In the genomic region with DNA sequence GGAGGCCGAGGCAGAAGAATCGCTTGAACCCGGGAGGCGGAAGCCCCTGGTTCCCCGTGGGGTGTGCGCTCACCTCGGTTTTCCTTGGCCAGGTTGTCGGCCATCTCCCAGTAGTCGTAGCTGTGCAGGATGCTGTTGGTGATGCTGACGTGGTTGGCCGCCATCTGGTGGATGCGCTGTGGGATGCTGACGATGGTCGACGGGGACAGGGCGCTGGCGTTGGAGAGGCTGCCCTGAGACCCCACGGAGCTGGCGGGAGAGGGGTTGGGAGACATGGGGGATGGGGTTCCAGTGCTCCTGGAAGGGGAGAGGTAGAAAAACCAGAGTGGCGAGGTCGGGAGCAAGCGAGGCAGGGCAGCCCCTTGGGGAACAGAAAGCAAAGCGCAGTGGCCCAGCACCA, we compare ENCODE assay signal across 16 cellular contexts.
A peak's percentile ranks its signal among the peaks of the same experiment; 100 is the strongest.
DNase-seq lines count a peak whose midpoint lies in the region; ATAC-seq, FAIRE-seq and TF ChIP-seq lines count a peak whose summit lies in the region.
"Had no signal": no experiment of that assay in that cellular context is flagged by ENCODE, and none has a peak within 500 bp of the region (broad histone marks: within the 10 kb centered on the region; RNA-seq: fewer than 3 reads in every experiment).

No MANE protein-coding gene starts in this region.

- no peaks in the 10 kb centered on the region for H3K9me1 ChIP-seq in keratinocyte (ENCODE audit: control insufficient read depth, extremely low read depth, insufficient read depth, low read length)

- H3K9ac ChIP-seq in BLaER1 treated with 17β-estradiol and CSF1 and Interleukin-3, amounts not matched to agents 10 nM and 100 nM, result peak overlapping the region in 4 of 11 experiments; percentile 18 to 55 (median 24); a peak in 3 of 22 replicates
- no peak overlapping the region for H3K9ac ChIP-seq in keratinocyte (ENCODE audit: control insufficient read depth, extremely low read depth, insufficient read depth, low read length)

- H2AFZ ChIP-seq in keratinocyte (ENCODE audit: control insufficient read depth, low read length), result peak overlapping the region; percentile 75
- H2AFZ ChIP-seq: PC-9 had no signal

- ATAC-seq in left colon, result no peak
- no peak for ATAC-seq in HG02798 (IDR thresholded peaks at IDR 0.05; ENCODE audit: poor library complexity, unreplicated experiment)
- no peak for ATAC-seq in HG03108 (IDR thresholded peaks at IDR 0.05; ENCODE audit: unreplicated experiment)
- no peak for ATAC-seq in GM19328 (IDR thresholded peaks at IDR 0.05; ENCODE audit: unreplicated experiment)
- ATAC-seq: activated CD8-positive, alpha-beta memory T cell treated with anti-CD3 and anti-CD28 coated beads, Interleukin-2, amount 10 ng/mL, durations not matched to agents 7 days and 5 days; mucosa of descending colon had no signal

- H3K36me3 ChIP-seq in BLaER1 treated with 17β-estradiol and CSF1 and Interleukin-3, amounts not matched to agents 10 nM and 100 nM, result peaks cover 0 to 71% (median 50%) of the 10 kb centered on the region in 11 experiments; a peak in 19 of 22 replicates
- no peaks in the 10 kb centered on the region for H3K36me3 ChIP-seq in brain microvascular endothelial cell (replicated peaks)
- no peaks in the 10 kb centered on the region for H3K36me3 ChIP-seq in keratinocyte (ENCODE audit: control insufficient read depth in 2 of 2, extremely low read depth in 1 of 2, insufficient read depth in 2 of 2, low read length in 2 of 2)
- H3K36me3 ChIP-seq: pancreas had no signal

- in situ Hi-C loops in brain microvascular endothelial cell (cut with HindIII; ENCODE audit: low pct_ligation_motif_present, low sequenced_read_pairs), result no loop called here

- FAIRE-seq in keratinocyte (lab: Jason Lieb, UNC), result no peak
- FAIRE-seq: kidney, pancreas had no signal

- H4K20me1 ChIP-seq in BLaER1 treated with 17β-estradiol and CSF1 and Interleukin-3, amounts not matched to agents 10 nM and 100 nM, result no peaks in the 10 kb centered on the region
- H4K20me1 ChIP-seq in keratinocyte (ENCODE audit: control insufficient read depth, extremely low read depth, insufficient read depth, low read length), result no peaks in the 10 kb centered on the region

- H3K4me1 ChIP-seq in BLaER1 treated with 17β-estradiol and CSF1 and Interleukin-3, amounts not matched to agents 10 nM and 100 nM, result peaks cover 0 to 25% (median 23%) of the 10 kb centered on the region in 10 experiments; a peak in 18 of 20 replicates
- H3K4me1 ChIP-seq in keratinocyte (ENCODE audit: control insufficient read depth, extremely low read depth, insufficient read depth, low read length), result no peaks in the 10 kb centered on the region
- H3K4me1 ChIP-seq: pancreas had no signal

- peaks cover 0 to 15% (median 0%) of the 10 kb centered on the region in 11 experiments; a peak in 6 of 22 replicates for H3K9me3 ChIP-seq in BLaER1 treated with 17β-estradiol and CSF1 and Interleukin-3, amounts not matched to agents 10 nM and 100 nM (replicated peaks in 1 of 11)
- no peaks in the 10 kb centered on the region for H3K9me3 ChIP-seq in keratinocyte (ENCODE audit: control insufficient read depth, low read depth, low read length)
- H3K9me3 ChIP-seq: mucosa of descending colon, pancreas had no signal

- DNase-seq in NCI-H2107 (lab: John Stamatoyannopoulos, UW) (peak; percentile 11), brain microvascular endothelial cell (no peak), keratinocyte (ENCODE audit: low read depth, low spot score) (no peak), left colon (no peak)
- DNase-seq: activated B cell treated with CpG ODN at 0.5 μM for 24 hours; activated CD8-positive, alpha-beta memory T cell treated with anti-CD3 and anti-CD28 coated beads, Interleukin-2, amount 10 ng/mL, durations not matched to agents 7 days and 5 days; DMS 273 treated with DMSO at 0.1 percent for 48 hours; effector CD8-positive, alpha-beta T cell; kidney; mucosa of descending colon; pancreas; PC-9 had no signal

- H3K27me3 ChIP-seq in BLaER1 treated with 17β-estradiol and CSF1 and Interleukin-3, amounts not matched to agents 10 nM and 100 nM, result no peaks in the 10 kb centered on the region
- H3K27me3 ChIP-seq in brain microvascular endothelial cell (replicated peaks) (no peaks in the 10 kb centered on the region), keratinocyte (ENCODE audit: control insufficient read depth, extremely low read depth, insufficient read depth, low read length) (peaks cover 10% of the 10 kb centered on the region)

- intact Hi-C loops in left colon (cut with DNase I, micrococcal nuclease), result no loop called here

- peak overlapping the region in 7 of 11 experiments; percentile 40 to 72 (median 60); a peak in 9 of 22 replicates for H3K4me2 ChIP-seq in BLaER1 treated with 17β-estradiol and CSF1 and Interleukin-3, amounts not matched to agents 10 nM and 100 nM
- peak overlapping the region; percentile 60 for H3K4me2 ChIP-seq in keratinocyte (ENCODE audit: control insufficient read depth, extremely low read depth, insufficient read depth, low read depth, low read length)
- H3K4me2 ChIP-seq: PC-9 had no signal

- H3K79me2 ChIP-seq in keratinocyte (ENCODE audit: control insufficient read depth, insufficient read depth, low read length), result no peaks in the 10 kb centered on the region

- TF ChIP-seq CTCF in brain microvascular endothelial cell (IDR thresholded peaks at IDR 0.05; ENCODE audit: low read depth, low read length, missing control alignments), result peak; percentile 46
- peak; percentile 34 to 92 (median 48) for TF ChIP-seq CTCF in keratinocyte (optimal IDR thresholded peaks at IDR 0.05 in 1 of 3, IDR thresholded peaks at IDR 0.05 in 1 of 3, conservative IDR thresholded peaks at IDR 0.05 in 1 of 3; ENCODE audit: extremely low read depth in 1 of 3, insufficient read depth in 2 of 3, low read length in 3 of 3)

- dilution Hi-C loops in keratinocyte (cut with MboI; ENCODE audit: extremely low pct_ligation_motif_present, low sequenced_read_pairs), result no loop called here

- no peak overlapping the region for H3K4me3 ChIP-seq in BLaER1 treated with 17β-estradiol and CSF1 and Interleukin-3, amounts not matched to agents 10 nM and 100 nM
- no peak overlapping the region for H3K4me3 ChIP-seq in brain microvascular endothelial cell (ENCODE audit: low read depth, low read length)
- no peak overlapping the region for H3K4me3 ChIP-seq in keratinocyte (ENCODE audit: control insufficient read depth in 2 of 3, extremely low read depth in 1 of 3, insufficient read depth in 2 of 3, low read depth in 1 of 3, low read length in 3 of 3)
- H3K4me3 ChIP-seq: mucosa of descending colon, pancreas, PC-9 had no signal

- H3K27ac ChIP-seq in BLaER1 treated with 17β-estradiol and CSF1 and Interleukin-3, amounts not matched to agents 10 nM and 100 nM, result peak overlapping the region in 9 of 11 experiments; percentile 22 to 80 (median 75); a peak in 14 of 22 replicates
- H3K27ac ChIP-seq in brain microvascular endothelial cell (no peak overlapping the region), keratinocyte (ENCODE audit: control insufficient read depth, insufficient read depth, low read length) (no peak overlapping the region)
- H3K27ac ChIP-seq: pancreas, PC-9 had no signal

Comparison
In these comparisons a context has a peak if more than half of its experiments do, and no peak if none do; other contexts are left out.
1. H3K27ac ChIP-seq: peak in BLaER1 treated with 17β-estradiol and CSF1 and Interleukin-3, amounts not matched to agents 10 nM and 100 nM (9 of 11); none in brain microvascular endothelial cell (single experiment) and keratinocyte (single experiment).